21 cellular contexts compared by ENCODE assay signal in genomic region chr7:50828801-50829200, GRCh38. TPM values are rescaled to one million over a fixed set of nuclear protein-coding genes. Genes with fewer than 3 reads are reported as not detected.
"Had no signal": no experiment of that assay in that cellular context is flagged by ENCODE, and none has a peak within 500 bp of the region (broad histone marks: within the 10 kb centered on the region; RNA-seq: fewer than 3 reads in every experiment).

No MANE protein-coding gene starts in this region.

- H3K9me3 Mint-ChIP-seq: endodermal cell; nephron progenitor cell; stimulated activated effector memory CD8-positive, alpha-beta T cell treated with anti-CD3 and anti-CD28 coated beads, Interleukin-12 subunit alpha, Interleukin-12 subunit beta, amount 100 ng/mL, for 72 hours had no signal

- DNase-seq: effector CD8-positive, alpha-beta T cell; endodermal cell; esophagus squamous epithelium; hypothalamus; immature natural killer cell; left ventricle myocardium superior; lower lobe of right lung; naive thymus-derived CD8-positive, alpha-beta T cell; nephron progenitor cell; nucleus accumbens; right cardiac atrium; sigmoid colon; stimulated activated CD4-positive, alpha-beta T cell treated with anti-CD3 and anti-CD28 coated beads, Interleukin-2, amount 100 ng/mL, for 24 hours; stimulated activated CD4-positive, alpha-beta T cell treated with anti-CD3 and anti-CD28 coated beads, Interleukin-4, amount 100 ng/mL, for 24 hours; stimulated activated naive CD4-positive, alpha-beta T cell treated with Interleukin-2 at 50 U/mL for 16 hours; stomach; thyroid gland; trophoblast cell had no signal

- H3K27ac ChIP-seq: esophagus squamous epithelium, lower lobe of right lung, prostate gland, sigmoid colon, stomach, thyroid gland, vagina had no signal

- ATAC-seq: left ventricle myocardium superior; lower lobe of right lung; naive thymus-derived CD8-positive, alpha-beta T cell; right cardiac atrium; stimulated activated effector memory CD8-positive, alpha-beta T cell treated with anti-CD3 and anti-CD28 coated beads, Interleukin-12 subunit alpha, Interleukin-12 subunit beta, amount 100 ng/mL, for 72 hours had no signal

- H3K36me3 Mint-ChIP-seq: naive thymus-derived CD8-positive, alpha-beta T cell had no signal

- H3K27ac Mint-ChIP-seq: endodermal cell; immature natural killer cell; naive thymus-derived CD8-positive, alpha-beta T cell; nephron progenitor cell; stimulated activated effector memory CD8-positive, alpha-beta T cell treated with anti-CD3 and anti-CD28 coated beads, Interleukin-12 subunit alpha, Interleukin-12 subunit beta, amount 100 ng/mL, for 72 hours had no signal

- H3K27me3 ChIP-seq: sigmoid colon, stomach, thyroid gland, vagina had no signal

- H3K4me3 Mint-ChIP-seq: endodermal cell; immature natural killer cell; naive thymus-derived CD8-positive, alpha-beta T cell; nephron progenitor cell; stimulated activated effector memory CD8-positive, alpha-beta T cell treated with anti-CD3 and anti-CD28 coated beads, Interleukin-12 subunit alpha, Interleukin-12 subunit beta, amount 100 ng/mL, for 72 hours had no signal

- H3K4me1 ChIP-seq: prostate gland, sigmoid colon, stomach, thyroid gland, vagina had no signal

RNA-seq across cellular contexts. Expression of gene GRB10, which starts 46.1 kb away (rescaled TPM):
- polyA plus RNA-seq: immature natural killer cell had no signal
